Comparison of ENCODE assay signal across 19 cellular contexts in the genomic region with DNA sequence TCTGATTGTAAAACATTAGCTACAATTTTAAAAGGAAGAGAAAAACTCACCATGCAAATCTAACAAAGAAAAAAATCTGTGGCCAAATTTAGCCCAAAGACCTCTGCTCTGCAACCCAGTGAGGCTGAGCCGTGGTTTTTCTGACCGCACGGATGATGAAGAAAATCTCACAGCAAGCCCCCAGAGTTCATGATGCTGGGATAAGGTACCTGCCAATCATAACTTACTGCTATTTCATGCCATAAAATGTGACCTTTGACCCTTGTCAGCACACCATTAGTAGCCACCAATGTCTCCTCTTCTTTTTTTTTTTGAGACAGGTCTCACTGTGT. TPM values are rescaled to one million over a fixed set of nuclear protein-coding genes. Genes with fewer than 3 reads are reported as not detected.
DNase-seq lines count a peak whose midpoint lies in the region; ATAC-seq, FAIRE-seq and TF ChIP-seq lines count a peak whose summit lies in the region.
"Had no signal": no experiment of that assay in that cellular context is flagged by ENCODE, and none has a peak within 500 bp of the region (broad histone marks: within the 10 kb centered on the region; RNA-seq: fewer than 3 reads in every experiment).

No MANE protein-coding gene starts in this region.

- TF ChIP-seq POLR2A in heart left ventricle (IDR thresholded peaks at IDR 0.05) = no peak

- H4K20me1 ChIP-seq in astrocyte (ENCODE audit: insufficient read depth, low read length) = peaks cover 90% of the 10 kb centered on the region

- no peak overlapping the region for H3K27ac Mint-ChIP-seq in astrocyte (ENCODE audit: unreplicated experiment)
- H3K27ac Mint-ChIP-seq in stimulated activated naive B cell treated with anti-CD40 and anti-IgM and Interleukin-4, amounts not matched to agents 10 μg/mL and 1 μg/mL and 100 μg/mL, for 72 hours = no peak overlapping the region
- H3K27ac Mint-ChIP-seq: T-helper 2 cell treated with Interferon-gamma antibody and Interleukin-4, amounts not matched to agents 5 μg/mL and 100 μg/mL, for 36 hours had no signal

- peaks cover 0 to 73% of the 10 kb centered on the region in 2 donors for H3K4me1 ChIP-seq in right atrium auricular region
- H3K4me1 ChIP-seq in heart left ventricle = peaks cover 25 to 74% (median 61%) of the 10 kb centered on the region in 12 donors
- no peaks in the 10 kb centered on the region for H3K4me1 ChIP-seq in astrocyte (ENCODE audit: insufficient read depth, low read length)
- H3K4me1 ChIP-seq: A549 had no signal

- H3K4me3 ChIP-seq in right atrium auricular region (no peak overlapping the region), heart left ventricle (no peak overlapping the region), astrocyte (ENCODE audit: insufficient read depth, low read depth, low read length) (no peak overlapping the region)
- H3K4me3 ChIP-seq: A549, heart right ventricle had no signal

- H2AFZ ChIP-seq in astrocyte (ENCODE audit: low read depth, low read length) = no peak overlapping the region

- no peak for FAIRE-seq in astrocyte (lab: Jason Lieb, UNC)
- FAIRE-seq: A549, H1 had no signal

- TF ChIP-seq CTCF in right atrium auricular region (IDR thresholded peaks at IDR 0.05) (no peak), heart left ventricle (IDR thresholded peaks at IDR 0.05) (no peak), astrocyte (IDR thresholded peaks at IDR 0.05; ENCODE audit: insufficient read depth, low read depth, low read length) (no peak)

- H3K27ac ChIP-seq in right atrium auricular region (peak overlapping the region; percentile 51 to 87), heart left ventricle (peak overlapping the region in 1 of 12 donors; percentile 68), astrocyte (ENCODE audit: low read depth, low read length) (no peak overlapping the region)
- H3K27ac ChIP-seq: A549, VCaP had no signal

- no peak for ATAC-seq in heart left ventricle
- peak; percentile 67 for ATAC-seq in HG02642 (IDR thresholded peaks at IDR 0.05; ENCODE audit: poor library complexity, unreplicated experiment)
- ATAC-seq in stimulated activated naive B cell treated with anti-CD40 and anti-IgM and Interleukin-4, amounts not matched to agents 10 μg/mL and 1 μg/mL and 100 μg/mL, for 72 hours (replicated peaks) = peak; percentile 12 to 34
- ATAC-seq: A549 had no signal

- H3K36me3 ChIP-seq in right atrium auricular region (no peaks in the 10 kb centered on the region), heart left ventricle (peaks cover 0 to 51% (median 8%) of the 10 kb centered on the region in 9 donors), astrocyte (ENCODE audit: insufficient read depth, low read length) (no peaks in the 10 kb centered on the region)

- H3K9me3 Mint-ChIP-seq in astrocyte (ENCODE audit: unreplicated experiment) = no peaks in the 10 kb centered on the region
- no peaks in the 10 kb centered on the region for H3K9me3 Mint-ChIP-seq in stimulated activated naive B cell treated with anti-CD40 and anti-IgM and Interleukin-4, amounts not matched to agents 10 μg/mL and 1 μg/mL and 100 μg/mL, for 72 hours
- H3K9me3 Mint-ChIP-seq: T-helper 2 cell treated with Interferon-gamma antibody and Interleukin-4, amounts not matched to agents 5 μg/mL and 100 μg/mL, for 36 hours had no signal

- H3K9me3 ChIP-seq in right atrium auricular region (no peaks in the 10 kb centered on the region), heart left ventricle (no peaks in the 10 kb centered on the region), astrocyte (ENCODE audit: insufficient read depth, low read depth, low read length) (no peaks in the 10 kb centered on the region)
- H3K9me3 ChIP-seq: A549, BE2C, heart right ventricle had no signal

- H3K79me2 ChIP-seq in astrocyte (ENCODE audit: insufficient read depth, low read length) = peaks cover 82% of the 10 kb centered on the region

- H3K27me3 ChIP-seq in right atrium auricular region = no peaks in the 10 kb centered on the region
- no peaks in the 10 kb centered on the region for H3K27me3 ChIP-seq in heart left ventricle
- no peaks in the 10 kb centered on the region for H3K27me3 ChIP-seq in astrocyte (ENCODE audit: insufficient read depth, low read length)
- H3K27me3 ChIP-seq: BE2C, heart right ventricle had no signal

- H3K4me3 Mint-ChIP-seq in astrocyte (ENCODE audit: unreplicated experiment) = peak overlapping the region; percentile 8
- H3K4me3 Mint-ChIP-seq in stimulated activated naive B cell treated with anti-CD40 and anti-IgM and Interleukin-4, amounts not matched to agents 10 μg/mL and 1 μg/mL and 100 μg/mL, for 72 hours = no peak overlapping the region
- H3K4me3 Mint-ChIP-seq: T-helper 2 cell treated with Interferon-gamma antibody and Interleukin-4, amounts not matched to agents 5 μg/mL and 100 μg/mL, for 36 hours had no signal

- 88 to 96% (median 91%) methylated on average over 3 of the region's 3 CpGs for WGBS in heart left ventricle, 4 donors

- H3K27me3 Mint-ChIP-seq in astrocyte (ENCODE audit: low read depth, unreplicated experiment) = no peaks in the 10 kb centered on the region
- H3K27me3 Mint-ChIP-seq in stimulated activated naive B cell treated with anti-CD40 and anti-IgM and Interleukin-4, amounts not matched to agents 10 μg/mL and 1 μg/mL and 100 μg/mL, for 72 hours = no peaks in the 10 kb centered on the region

- DNase-seq in right atrium auricular region (ENCODE audit: low spot score) (no peak), heart left ventricle (no peak), astrocyte (ENCODE audit: low read depth) (no peak), occipital lobe (lab: John Stamatoyannopoulos, UW) (no peak), NCI-H2081 treated with DMSO at 0.1 percent for 48 hours (lab: John Stamatoyannopoulos, UW) (no peak), SHP77 (lab: John Stamatoyannopoulos, UW) (no peak)
- no peak for DNase-seq in stimulated activated naive B cell treated with anti-CD40 and anti-IgM and Interleukin-4, amounts not matched to agents 10 μg/mL and 1 μg/mL and 100 μg/mL, for 72 hours
- DNase-seq: heart right ventricle, Kasumi-1, left colon, mesenchymal stem cell, NCI-H187 treated with DMSO at 0.1 percent for 48 hours, NCI-H2227 treated with DMSO at 0.1 percent for 48 hours had no signal

- intact Hi-C loops in heart left ventricle (cut with DNase I) = loop anchor here in 5 of 10 donors (5.0 kb wide), 3 partner anchors 35 to 40 kb away; a partner anchor contains a TSS

- H3K4me1 Mint-ChIP-seq in astrocyte (ENCODE audit: low read depth, unreplicated experiment) = peaks cover 9% of the 10 kb centered on the region
- peaks cover 25 to 47% of the 10 kb centered on the region in 2 donors for H3K4me1 Mint-ChIP-seq in stimulated activated naive B cell treated with anti-CD40 and anti-IgM and Interleukin-4, amounts not matched to agents 10 μg/mL and 1 μg/mL and 100 μg/mL, for 72 hours

- no peak overlapping the region for H3K9ac ChIP-seq in astrocyte (ENCODE audit: low read length)

- H3K36me3 Mint-ChIP-seq in astrocyte (ENCODE audit: low read depth, unreplicated experiment) = peaks cover 2% of the 10 kb centered on the region
- H3K36me3 Mint-ChIP-seq in stimulated activated naive B cell treated with anti-CD40 and anti-IgM and Interleukin-4, amounts not matched to agents 10 μg/mL and 1 μg/mL and 100 μg/mL, for 72 hours = peaks cover 17 to 33% of the 10 kb centered on the region in 2 donors

- no peak overlapping the region for H3K4me2 ChIP-seq in astrocyte (ENCODE audit: low read length)
- H3K4me2 ChIP-seq: A549 had no signal

RNA-seq across cellular contexts. Expression of a gene that starts 11.1 kb away (rescaled TPM):
- total RNA-seq in right atrium auricular region (10 to 100 TPM; 46.0 to 59.8 TPM), heart left ventricle (100 to 1,000 TPM in 1 of 9 donors, 10 to 100 TPM in 8; 52.6 to 125 (median 72.3) TPM), astrocyte (18.8 and 23.2 TPM in 2 replicates), occipital lobe (42.0 TPM)
- polyA plus RNA-seq in heart left ventricle = 100 to 1,000 TPM in 1 of 2 donors, 10 to 100 TPM in 1; 17.8 to 114 TPM

RNA-seq across cellular contexts. Expression of a gene that starts 35.5 kb away (rescaled TPM):
- total RNA-seq in right atrium auricular region (10 to 100 TPM; 11.5 to 15.4 TPM), heart left ventricle (10 to 100 TPM; 14.0 to 30.7 (median 18.6) TPM), astrocyte (20.9 and 24.2 TPM in 2 replicates), occipital lobe (4.5 TPM)
- 10 to 100 TPM in 1 of 2 donors, 1 to 10 TPM in 1; 9.4 to 18.9 TPM for polyA plus RNA-seq in heart left ventricle

Comparison
In these comparisons a context has a peak if more than half of its experiments do, and no peak if none do; other contexts are left out.
1. ATAC-seq: peak in HG02642 (single experiment) and stimulated activated naive B cell treated with anti-CD40 and anti-IgM and Interleukin-4, amounts not matched to agents 10 μg/mL and 1 μg/mL and 100 μg/mL, for 72 hours (2 of 2); none in heart left ventricle (0 of 4).